Comparison of ENCODE assay signal across 9 cellular contexts in the genomic region with DNA sequence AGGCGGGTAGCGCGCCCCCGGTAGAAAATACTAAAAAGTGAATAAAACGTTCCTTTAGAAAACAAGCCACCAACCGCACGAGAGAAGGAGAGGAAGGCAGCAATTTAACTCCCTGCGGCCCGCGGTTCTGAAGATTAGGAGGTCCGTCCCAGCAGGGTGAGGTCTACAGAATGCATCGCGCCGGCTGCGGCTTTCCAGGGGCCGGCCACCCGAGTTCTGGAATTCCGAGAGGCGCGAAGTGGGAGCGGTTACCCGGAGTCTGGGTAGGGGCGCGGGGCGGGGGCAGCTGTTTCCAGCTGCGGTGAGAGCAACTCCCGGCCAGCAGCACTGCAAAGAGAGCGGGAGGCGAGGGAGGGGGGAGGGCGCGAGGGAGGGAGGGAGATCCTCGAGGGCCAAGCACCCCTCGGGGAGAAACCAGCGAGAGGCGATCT.
DNase-seq lines count a peak whose midpoint lies in the region; ATAC-seq and TF ChIP-seq lines count a peak whose summit lies in the region.
"Had no signal": no experiment of that assay in that cellular context is flagged by ENCODE, and none has a peak within 500 bp of the region (broad histone marks: within the 10 kb centered on the region; RNA-seq: fewer than 3 reads in every experiment).

No MANE protein-coding gene starts in this region.

- H3K9me3 ChIP-seq in HUES64 (ENCODE audit: insufficient read depth, low read depth, low read length) (no peaks in the 10 kb centered on the region), iPS-20b (ENCODE audit: insufficient read depth, low read depth, low read length) (no peaks in the 10 kb centered on the region), smooth muscle cell (replicated peaks; ENCODE audit: low read depth) (no peaks in the 10 kb centered on the region)
- H3K9me3 ChIP-seq in CD4-positive, alpha-beta memory T cell (ENCODE audit: control insufficient read depth in 1 of 2, low read length in 2 of 2): no peaks in the 10 kb centered on the region

- WGBS in HUES64: under 1% methylated on average over 35 of the region's 35 CpGs
- WGBS in smooth muscle cell (ENCODE audit: low lambda C conversion rate): 2% methylated on average over 26 of the region's 35 CpGs

- peak overlapping the region; percentile 52 for H2AFZ ChIP-seq in smooth muscle cell (ENCODE audit: low read depth)

- H3K27me3 Mint-ChIP-seq in brain: peaks cover 39% of the 10 kb centered on the region
- peaks cover 19 to 29% of the 10 kb centered on the region in 2 donors for H3K27me3 Mint-ChIP-seq in CD4-positive, alpha-beta memory T cell

- no peaks in the 10 kb centered on the region for H3F3A ChIP-seq in smooth muscle cell (ENCODE audit: low read depth)

- intact Hi-C loops in CD4-positive, alpha-beta memory T cell (cut with micrococcal nuclease): no loop called here

- H3K4me2 ChIP-seq in smooth muscle cell: peak overlapping the region; percentile 93

- peaks cover 0 to 2% (median 0%) of the 10 kb centered on the region in 5 experiments for H3K9me3 Mint-ChIP-seq in brain
- peaks cover 0 to 5% (median 0%) of the 10 kb centered on the region in 8 donors for H3K9me3 Mint-ChIP-seq in CD4-positive, alpha-beta memory T cell

- no peaks in the 10 kb centered on the region for H3K36me3 Mint-ChIP-seq in brain
- no peaks in the 10 kb centered on the region for H3K36me3 Mint-ChIP-seq in CD4-positive, alpha-beta memory T cell
- H3K36me3 Mint-ChIP-seq: activated naive CD8-positive, alpha-beta T cell had no signal

- peaks cover 43% of the 10 kb centered on the region for H3K4me1 Mint-ChIP-seq in brain
- peaks cover 0 to 9% (median 6%) of the 10 kb centered on the region in 4 donors for H3K4me1 Mint-ChIP-seq in CD4-positive, alpha-beta memory T cell

- POLR2A ChIA-PET in CD4-positive, alpha-beta memory T cell (lab: Charles Lee; ENCODE audit: partially characterized antibody): no interaction called here

- H3K9ac ChIP-seq in HUES64 (ENCODE audit: low read depth, low read length) (peak overlapping the region; percentile 70), iPS-20b (ENCODE audit: low read depth, low read length) (peak overlapping the region; percentile 68; the same call in 1 of the 2 replicates), smooth muscle cell (ENCODE audit: low read depth) (no peak overlapping the region)

- H3K36me3 ChIP-seq in HUES64 (ENCODE audit: insufficient read depth, low read length) (no peaks in the 10 kb centered on the region), iPS-20b (ENCODE audit: insufficient read depth, low read depth, low read length) (no peaks in the 10 kb centered on the region), smooth muscle cell (ENCODE audit: low read depth) (no peaks in the 10 kb centered on the region)
- H3K36me3 ChIP-seq in CD4-positive, alpha-beta memory T cell (ENCODE audit: insufficient read depth, low read length): no peaks in the 10 kb centered on the region

- H3K4me1 ChIP-seq in HUES64 (ENCODE audit: insufficient read depth, low read length): peaks cover 14% of the 10 kb centered on the region; the same call in 1 of the 2 replicates
- peaks cover 15% of the 10 kb centered on the region for H3K4me1 ChIP-seq in iPS-20b (ENCODE audit: insufficient read depth, low read length)
- H3K4me1 ChIP-seq in smooth muscle cell (ENCODE audit: low read depth): peaks cover 7% of the 10 kb centered on the region
- no peaks in the 10 kb centered on the region for H3K4me1 ChIP-seq in CD4-positive, alpha-beta memory T cell (ENCODE audit: insufficient read depth, low read length)

- peak overlapping the region; percentile 90 to 96 (median 91) for H3K4me3 Mint-ChIP-seq in brain
- H3K4me3 Mint-ChIP-seq in CD4-positive, alpha-beta memory T cell: peak overlapping the region in 4 of 8 donors; percentile 28 to 71 (median 56)
- H3K4me3 Mint-ChIP-seq: activated naive CD8-positive, alpha-beta T cell had no signal

- no peaks in the 10 kb centered on the region for H4K20me1 ChIP-seq in smooth muscle cell (ENCODE audit: low read depth)

- CTCF ChIA-PET in CD4-positive, alpha-beta memory T cell (lab: Charles Lee; ENCODE audit: partially characterized antibody): no interaction called here

- ATAC-seq in GM19395 (IDR thresholded peaks at IDR 0.05; ENCODE audit: unreplicated experiment): no peak

- DNase-seq in smooth muscle cell (lab: John Stamatoyannopoulos, UW; ENCODE audit: unreplicated experiment) (no peak), Ammon's horn (ENCODE audit: low spot score) (no peak), NCI-H510A (lab: John Stamatoyannopoulos, UW) (no peak)
- no peak for DNase-seq in CD4-positive, alpha-beta memory T cell

- H3K27me3 ChIP-seq in HUES64 (ENCODE audit: insufficient read depth, low read length): peaks cover 88% of the 10 kb centered on the region
- H3K27me3 ChIP-seq in iPS-20b (ENCODE audit: insufficient read depth, low read length): peaks cover 72% of the 10 kb centered on the region
- H3K27me3 ChIP-seq in smooth muscle cell (ENCODE audit: low read depth): peaks cover 75% of the 10 kb centered on the region
- H3K27me3 ChIP-seq in CD4-positive, alpha-beta memory T cell (ENCODE audit: insufficient read depth, low read length): no peaks in the 10 kb centered on the region

- H3K4me3 ChIP-seq in HUES64 (ENCODE audit: low read length) (peak overlapping the region; percentile 76), iPS-20b (ENCODE audit: low read length) (peak overlapping the region; percentile 87), smooth muscle cell (peak overlapping the region; percentile 65)
- no peak overlapping the region for H3K4me3 ChIP-seq in CD4-positive, alpha-beta memory T cell (ENCODE audit: low read length in 2 of 2)

- no peaks in the 10 kb centered on the region for H3K79me2 ChIP-seq in smooth muscle cell (ENCODE audit: low read depth)

- no peak overlapping the region for H3K27ac ChIP-seq in HUES64 (ENCODE audit: low read depth, low read length)
- H3K27ac ChIP-seq in iPS-20b (ENCODE audit: low read length): no peak overlapping the region
- no peak overlapping the region for H3K27ac ChIP-seq in smooth muscle cell (ENCODE audit: low read depth)
- H3K27ac ChIP-seq in CD4-positive, alpha-beta memory T cell (ENCODE audit: low read depth, low read length): no peak overlapping the region

- no peak for TF ChIP-seq CTCF in brain (conservative IDR thresholded peaks at IDR 0.05)
- no peak for TF ChIP-seq CTCF in smooth muscle cell (IDR thresholded peaks at IDR 0.05; ENCODE audit: borderline replicate concordance, insufficient read depth, poor library complexity, severe bottlenecking)

- H3K27ac Mint-ChIP-seq in brain: peak overlapping the region; percentile 30 to 89 (median 82)
- H3K27ac Mint-ChIP-seq in CD4-positive, alpha-beta memory T cell: no peak overlapping the region
- H3K27ac Mint-ChIP-seq: activated naive CD8-positive, alpha-beta T cell had no signal

Comparison
In these comparisons a context has a peak if more than half of its experiments do, and no peak if none do; other contexts are left out.
1. H3K4me3 ChIP-seq: peak in HUES64 (single experiment), iPS-20b (single experiment) and smooth muscle cell (single experiment); none in CD4-positive, alpha-beta memory T cell (0 of 2).
2. H3K27ac Mint-ChIP-seq: peak in brain (5 of 5); none in CD4-positive, alpha-beta memory T cell (0 of 7).